19 cellular contexts compared by ENCODE assay signal in genomic region chr7:2622869-2623697, GRCh38. TPM values are rescaled to one million over a fixed set of nuclear protein-coding genes. Genes with fewer than 3 reads are reported as not detected.
DNase-seq lines count a peak whose midpoint lies in the region; ATAC-seq and TF ChIP-seq lines count a peak whose summit lies in the region.
"Had no signal": no experiment of that assay in that cellular context is flagged by ENCODE, and none has a peak within 500 bp of the region (broad histone marks: within the 10 kb centered on the region; RNA-seq: fewer than 3 reads in every experiment).

No MANE protein-coding gene starts in this region.

- intact Hi-C loops in heart left ventricle (cut with DNase I) = no loop called here

- H3K27ac ChIP-seq in BLaER1 treated with 17β-estradiol and CSF1 and Interleukin-3, amounts not matched to agents 10 nM and 100 nM = peak overlapping the region in 6 of 11 experiments; percentile 13 to 43 (median 21); a peak in 7 of 22 replicates
- no peak overlapping the region for H3K27ac ChIP-seq in heart left ventricle
- H3K27ac ChIP-seq: esophagus muscularis mucosa, HL-60 had no signal

- peaks cover 26 to 73% (median 50%) of the 10 kb centered on the region in 10 experiments for H3K4me1 ChIP-seq in BLaER1 treated with 17β-estradiol and CSF1 and Interleukin-3, amounts not matched to agents 10 nM and 100 nM
- H3K4me1 ChIP-seq in heart left ventricle = peaks cover 4 to 40% (median 29%) of the 10 kb centered on the region in 12 donors

- ATAC-seq in heart left ventricle (peak in 3 of 4 donors; percentile 24 to 55 (median 35)), GM19452 (IDR thresholded peaks at IDR 0.05; ENCODE audit: unreplicated experiment) (no peak), HG02610 (IDR thresholded peaks at IDR 0.05; ENCODE audit: unreplicated experiment) (no peak)
- ATAC-seq: T-cell had no signal

- H3K9me3 ChIP-seq in BLaER1 treated with 17β-estradiol and CSF1 and Interleukin-3, amounts not matched to agents 10 nM and 100 nM (replicated peaks in 1 of 11) = no peaks in the 10 kb centered on the region
- H3K9me3 ChIP-seq in heart left ventricle = no peaks in the 10 kb centered on the region
- H3K9me3 ChIP-seq: esophagus muscularis mucosa had no signal

- no peaks in the 10 kb centered on the region for H4K20me1 ChIP-seq in BLaER1 treated with 17β-estradiol and CSF1 and Interleukin-3, amounts not matched to agents 10 nM and 100 nM

- peak overlapping the region in 7 of 11 experiments; percentile 27 to 52 (median 43); a peak in 10 of 22 replicates for H3K9ac ChIP-seq in BLaER1 treated with 17β-estradiol and CSF1 and Interleukin-3, amounts not matched to agents 10 nM and 100 nM

- TF ChIP-seq POLR2A in heart left ventricle (IDR thresholded peaks at IDR 0.05) = no peak

- no peak overlapping the region for H3K4me3 ChIP-seq in BLaER1 treated with 17β-estradiol and CSF1 and Interleukin-3, amounts not matched to agents 10 nM and 100 nM
- no peak overlapping the region for H3K4me3 ChIP-seq in heart left ventricle
- H3K4me3 ChIP-seq: dorsolateral prefrontal cortex, esophagus muscularis mucosa had no signal

- peak; percentile 46 for DNase-seq in NCI-H1694 treated with DMSO at 0.1 percent for 48 hours (lab: John Stamatoyannopoulos, UW)
- peak in 2 of 5 donors; percentile 21 to 66 for DNase-seq in heart left ventricle
- DNase-seq in mucosa of gallbladder (ENCODE audit: low spot score) = peak; percentile 46
- no peak for DNase-seq in GM13976 (ENCODE audit: low spot score)
- no peak for DNase-seq in stimulated activated CD4-positive, alpha-beta T cell treated with anti-CD3 and anti-CD28 coated beads, Interleukin-2, amount 100 ng/mL, for 24 hours
- DNase-seq: activated CD4-positive, alpha-beta memory T cell treated with anti-CD3 and anti-CD28 coated beads, Interleukin-2, amount 10 ng/mL, durations not matched to agents 7 days and 5 days; activated T-cell treated with anti-CD3 and anti-CD28 coated beads, Interleukin-2, amount 50 U/mL, for 48 hours; dorsolateral prefrontal cortex; immature natural killer cell; NCI-H345; occipital lobe; stimulated activated CD4-positive, alpha-beta T cell treated with anti-CD3 and anti-CD28 coated beads, Interleukin-4, amount 100 ng/mL, for 4 hours; stimulated activated CD8-positive, alpha-beta memory T cell treated with anti-CD3 and anti-CD28 coated beads, Interleukin-4, amount 100 ng/mL, for 48 hours; T-cell had no signal

- peak overlapping the region; percentile 45 to 69 (median 53) for H3K4me2 ChIP-seq in BLaER1 treated with 17β-estradiol and CSF1 and Interleukin-3, amounts not matched to agents 10 nM and 100 nM

- TF ChIP-seq CTCF in heart left ventricle (IDR thresholded peaks at IDR 0.05) (no peak), GM13976 (IDR thresholded peaks at IDR 0.05; ENCODE audit: borderline replicate concordance, control extremely low read depth, extremely low read depth, insufficient read depth, missing control alignments) (no peak)

- H3K36me3 ChIP-seq in BLaER1 treated with 17β-estradiol and CSF1 and Interleukin-3, amounts not matched to agents 10 nM and 100 nM = no peaks in the 10 kb centered on the region
- no peaks in the 10 kb centered on the region for H3K36me3 ChIP-seq in heart left ventricle
- H3K36me3 ChIP-seq: esophagus muscularis mucosa had no signal

- no peaks in the 10 kb centered on the region for H3K27me3 ChIP-seq in BLaER1 treated with 17β-estradiol and CSF1 and Interleukin-3, amounts not matched to agents 10 nM and 100 nM
- no peaks in the 10 kb centered on the region for H3K27me3 ChIP-seq in heart left ventricle
- H3K27me3 ChIP-seq: dorsolateral prefrontal cortex, esophagus muscularis mucosa had no signal

- in situ Hi-C loops in GM13976 (cut with MboI; ENCODE audit: low sequenced_read_pairs, unreplicated experiment) = no loop called here

- WGBS in heart left ventricle, 4 donors = 65 to 77% (median 73%) methylated on average over 15 to 19 of the region's 19 CpGs

RNA-seq across cellular contexts. Expression of gene TTYH3, which starts 8.7 kb away (rescaled TPM):
- total RNA-seq in heart left ventricle (100 to 1,000 TPM in 1 of 9 donors, 10 to 100 TPM in 7, 1 to 10 TPM in 1; 8.5 to 104 (median 12.8) TPM), mucosa of gallbladder (81.3 TPM)
- 10 to 100 TPM in 1 of 2 donors, 1 to 10 TPM in 1; 5.7 to 14.8 TPM for polyA plus RNA-seq in heart left ventricle

Comparison
In these comparisons a context has a peak if more than half of its experiments do, and no peak if none do; other contexts are left out.
1. H3K27ac ChIP-seq: peak in BLaER1 treated with 17β-estradiol and CSF1 and Interleukin-3, amounts not matched to agents 10 nM and 100 nM (6 of 11); none in heart left ventricle (0 of 12).
2. DNase-seq: peak in NCI-H1694 treated with DMSO at 0.1 percent for 48 hours (single experiment) and mucosa of gallbladder (single experiment); none in GM13976 (single experiment) and stimulated activated CD4-positive, alpha-beta T cell treated with anti-CD3 and anti-CD28 coated beads, Interleukin-2, amount 100 ng/mL, for 24 hours (0 of 2).
3. ATAC-seq: peak in heart left ventricle (3 of 4); none in GM19452 (single experiment) and HG02610 (single experiment).